8 cellular contexts compared by ENCODE assay signal in the genomic region with DNA sequence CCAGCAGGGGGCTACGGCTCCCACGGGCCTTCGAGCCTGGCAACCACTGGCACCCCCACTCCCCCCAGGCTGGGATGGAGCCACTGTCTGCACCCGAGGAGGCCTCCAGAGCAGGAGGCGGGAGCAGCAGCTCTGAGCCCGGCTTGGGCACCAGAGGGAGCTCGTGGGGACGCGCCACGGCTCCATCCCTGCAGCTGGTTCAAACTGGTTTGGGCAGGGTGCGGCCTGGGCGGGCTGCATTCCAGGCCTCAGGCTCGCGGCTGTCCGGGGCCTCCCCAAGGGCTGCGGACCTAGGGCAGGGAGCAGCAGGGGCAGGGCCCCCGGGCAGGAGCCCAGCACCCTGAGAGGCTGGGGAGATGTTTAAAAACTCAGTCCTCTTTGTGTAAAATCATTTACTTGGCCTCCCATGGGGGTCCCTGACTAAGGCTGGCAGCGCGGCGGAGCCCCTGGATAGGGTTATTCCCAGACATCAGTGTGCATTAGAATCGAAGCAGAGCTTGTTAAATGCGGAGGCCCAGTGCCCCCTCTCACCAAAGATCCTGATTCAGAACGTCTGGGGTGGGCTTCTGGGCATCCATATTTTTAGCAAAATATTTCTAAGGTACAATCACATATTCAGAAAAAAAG. TPM values are rescaled to one million over a fixed set of nuclear protein-coding genes. Genes with fewer than 3 reads are reported as not detected.
DNase-seq lines count a peak whose midpoint lies in the region; ATAC-seq and TF ChIP-seq lines count a peak whose summit lies in the region.

No MANE protein-coding gene starts in this region.

- no peaks in the 10 kb centered on the region; the same call in 2 of the 3 replicates for H3K9me3 Mint-ChIP-seq in GM23338
- no peaks in the 10 kb centered on the region for H3K9me3 Mint-ChIP-seq in activated naive CD8-positive, alpha-beta T cell treated with anti-CD3 and anti-CD28 coated beads for 36 hours

- H3K9me2 ChIP-seq in GM23338 (ENCODE audit: insufficient read depth) = no peaks in the 10 kb centered on the region

- peak; percentile 60 to 81 for TF ChIP-seq CTCF in GM23338 (conservative IDR thresholded peaks at IDR 0.05; ENCODE audit: low read depth in 2 of 2)
- peak; percentile 62 to 85 (median 71) for TF ChIP-seq CTCF in transverse colon (IDR thresholded peaks at IDR 0.05)

- WGBS in transverse colon (ENCODE audit: low coverage in 1 of 2), 2 donors = 9% methylated on average over 16 of the region's 23 CpGs; no CpG with 5 or more reads in 1 of the 2 donors

- peaks cover 11% of the 10 kb centered on the region; the same call in 1 of the 2 replicates for H3F3A ChIP-seq in GM23338 (replicated peaks; ENCODE audit: low read depth)

- no peak overlapping the region for H3K27ac Mint-ChIP-seq in GM23338
- H3K27ac Mint-ChIP-seq in activated naive CD8-positive, alpha-beta T cell treated with anti-CD3 and anti-CD28 coated beads for 36 hours = peak overlapping the region; percentile 70

- peak overlapping the region; percentile 71 for H3K4me2 ChIP-seq in GM23338

- peak; percentile 41 for TF ChIP-seq POLR2A in transverse colon (IDR thresholded peaks at IDR 0.05)

- intact Hi-C loops in Right ventricle myocardium inferior (cut with DNase I) (loop anchor here (5.0 kb wide), 1 partner anchor 517 kb away; no protein-coding TSS in a partner anchor), posterior cingulate gyrus (cut with DNase I) (no loop called here), transverse colon (cut with DNase I; ENCODE audit: low total_unique reads) (no loop called here)

- H3K79me2 ChIP-seq in GM23338 (replicated peaks; ENCODE audit: insufficient read depth) = no peaks in the 10 kb centered on the region

- peak overlapping the region; percentile 97 for H2AFZ ChIP-seq in GM23338

- peaks cover 16% of the 10 kb centered on the region for H3K4me1 ChIP-seq in GM23338 (ENCODE audit: insufficient read depth)
- H3K4me1 ChIP-seq in transverse colon = peaks cover 16 to 36% (median 27%) of the 10 kb centered on the region in 4 donors

- peaks cover 10% of the 10 kb centered on the region for H3K27me3 Mint-ChIP-seq in GM23338 (ENCODE audit: insufficient read depth, low read depth, poor library complexity)
- no peaks in the 10 kb centered on the region for H3K27me3 Mint-ChIP-seq in activated naive CD8-positive, alpha-beta T cell treated with anti-CD3 and anti-CD28 coated beads for 36 hours

- H3K36me3 ChIP-seq in GM23338 (ENCODE audit: insufficient read depth) (no peaks in the 10 kb centered on the region), transverse colon (no peaks in the 10 kb centered on the region)

- no peaks in the 10 kb centered on the region for H3K9me3 ChIP-seq in transverse colon

- H3K27me3 ChIP-seq in GM23338 (ENCODE audit: insufficient read depth) (0 out of 2 replicates have a peak, but pooled peaks cover under 1% of the 10 kb centered on the region), transverse colon (no peaks in the 10 kb centered on the region)

- H4K20me1 ChIP-seq in GM23338 (replicated peaks; ENCODE audit: insufficient read depth) = no peaks in the 10 kb centered on the region

- no peaks in the 10 kb centered on the region for H3K36me3 Mint-ChIP-seq in GM23338 (ENCODE audit: low read depth)
- H3K36me3 Mint-ChIP-seq in activated naive CD8-positive, alpha-beta T cell treated with anti-CD3 and anti-CD28 coated beads for 36 hours = no peaks in the 10 kb centered on the region

- H3K4me1 Mint-ChIP-seq in GM23338 = peaks cover 19% of the 10 kb centered on the region
- H3K4me1 Mint-ChIP-seq in activated naive CD8-positive, alpha-beta T cell treated with anti-CD3 and anti-CD28 coated beads for 36 hours = peaks cover 11% of the 10 kb centered on the region

- ATAC-seq in GM23338 = peak; percentile 74
- peak; percentile 86 for ATAC-seq in SK-N-SH treated with all-trans-retinoic acid at 6 μM for 48 hours
- ATAC-seq in Right ventricle myocardium inferior = peak; percentile 87

- peak; percentile 58 for TF ChIP-seq EP300 in transverse colon (IDR thresholded peaks at IDR 0.05; ENCODE audit: low read depth)

- no peak overlapping the region for H3K4me3 Mint-ChIP-seq in GM23338
- no peak overlapping the region for H3K4me3 Mint-ChIP-seq in activated naive CD8-positive, alpha-beta T cell treated with anti-CD3 and anti-CD28 coated beads for 36 hours

- H3K4me3 ChIP-seq in GM23338 (no peak overlapping the region), transverse colon (peak overlapping the region in 1 of 4 donors; percentile 3)

- in situ Hi-C loops in G401 (cut with HindIII; ENCODE audit: low sequenced_read_pairs) (no loop called here), transverse colon (cut with MboI; ENCODE audit: low pct_ligation_motif_present in 1 of 4, low pct_unique_long_range_greater_than_20kb in 1 of 4, low sequenced_read_pairs in 3 of 4) (loop anchor here in 3 of 4 donors (5.0 to 10.0 kb wide), 2 partner anchors 142 to 144 kb away; a partner anchor contains a TSS)

- H3K27ac ChIP-seq in GM23338 (ENCODE audit: low read depth) = peak overlapping the region; percentile 91
- peak overlapping the region; percentile 75 to 84 (median 81) for H3K27ac ChIP-seq in transverse colon

- DNase-seq in G401 (ENCODE audit: low spot score) (peak; percentile 80), GM23338 (ENCODE audit: low spot score) (peak; percentile 96), LoVo (ENCODE audit: low spot score) (peak; percentile 95), Right ventricle myocardium inferior (ENCODE audit: missing footprints) (peak; percentile 93), posterior cingulate gyrus (peak; percentile 73 to 98 (median 86)), transverse colon (peak; percentile 94)
- peak; percentile 84 for DNase-seq in activated naive CD8-positive, alpha-beta T cell treated with anti-CD3 and anti-CD28 coated beads for 36 hours

TF ChIP-seq in GM23338, 12 proteins besides CTCF, POLR2A, EP300 and RAD21:
- no peak for TF ChIP-seq NANOG (IDR thresholded peaks at IDR 0.05; ENCODE audit: borderline replicate concordance)
- peak; percentile 63 for TF ChIP-seq POLR2AphosphoS5 (IDR thresholded peaks at IDR 0.05; ENCODE audit: low read depth)

TF ChIP-seq in SK-N-SH treated with all-trans-retinoic acid at 6 μM for 48 hours, 23 proteins besides CTCF, POLR2A, EP300 and RAD21 (continues in another document):
- TF ChIP-seq ZNF70 (CRISPR knock-in tag; IDR thresholded peaks at IDR 0.05) = 0 out of 2 replicates have a peak, but pooled peaks have one; percentile 48
- TF ChIP-seq, protein P1, sequence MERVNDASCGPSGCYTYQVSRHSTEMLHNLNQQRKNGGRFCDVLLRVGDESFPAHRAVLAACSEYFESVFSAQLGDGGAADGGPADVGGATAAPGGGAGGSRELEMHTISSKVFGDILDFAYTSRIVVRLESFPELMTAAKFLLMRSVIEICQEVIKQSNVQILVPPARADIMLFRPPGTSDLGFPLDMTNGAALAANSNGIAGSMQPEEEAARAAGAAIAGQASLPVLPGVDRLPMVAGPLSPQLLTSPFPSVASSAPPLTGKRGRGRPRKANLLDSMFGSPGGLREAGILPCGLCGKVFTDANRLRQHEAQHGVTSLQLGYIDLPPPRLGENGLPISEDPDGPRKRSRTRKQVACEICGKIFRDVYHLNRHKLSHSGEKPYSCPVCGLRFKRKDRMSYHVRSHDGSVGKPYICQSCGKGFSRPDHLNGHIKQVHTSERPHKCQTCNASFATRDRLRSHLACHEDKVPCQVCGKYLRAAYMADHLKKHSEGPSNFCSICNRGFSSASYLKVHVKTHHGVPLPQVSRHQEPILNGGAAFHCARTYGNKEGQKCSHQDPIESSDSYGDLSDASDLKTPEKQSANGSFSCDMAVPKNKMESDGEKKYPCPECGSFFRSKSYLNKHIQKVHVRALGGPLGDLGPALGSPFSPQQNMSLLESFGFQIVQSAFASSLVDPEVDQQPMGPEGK (CRISPR knock-in tag; IDR thresholded peaks at IDR 0.05; ENCODE audit: borderline replicate concordance) = peak; percentile 31; the same call in 1 of the 2 replicates
- no peak for TF ChIP-seq ISL1 (CRISPR knock-in tag; IDR thresholded peaks at IDR 0.05)
- peak; percentile 39; the same call in 1 of the 2 replicates for TF ChIP-seq CSDC2 (CRISPR knock-in tag; IDR thresholded peaks at IDR 0.05)
- TF ChIP-seq SNAI2 (CRISPR knock-in tag; IDR thresholded peaks at IDR 0.05) = peak; percentile 43; the same call in 1 of the 2 replicates
- no peak for TF ChIP-seq TCF4 (CRISPR knock-in tag; IDR thresholded peaks at IDR 0.05; ENCODE audit: borderline replicate concordance)
- TF ChIP-seq, protein P2, sequence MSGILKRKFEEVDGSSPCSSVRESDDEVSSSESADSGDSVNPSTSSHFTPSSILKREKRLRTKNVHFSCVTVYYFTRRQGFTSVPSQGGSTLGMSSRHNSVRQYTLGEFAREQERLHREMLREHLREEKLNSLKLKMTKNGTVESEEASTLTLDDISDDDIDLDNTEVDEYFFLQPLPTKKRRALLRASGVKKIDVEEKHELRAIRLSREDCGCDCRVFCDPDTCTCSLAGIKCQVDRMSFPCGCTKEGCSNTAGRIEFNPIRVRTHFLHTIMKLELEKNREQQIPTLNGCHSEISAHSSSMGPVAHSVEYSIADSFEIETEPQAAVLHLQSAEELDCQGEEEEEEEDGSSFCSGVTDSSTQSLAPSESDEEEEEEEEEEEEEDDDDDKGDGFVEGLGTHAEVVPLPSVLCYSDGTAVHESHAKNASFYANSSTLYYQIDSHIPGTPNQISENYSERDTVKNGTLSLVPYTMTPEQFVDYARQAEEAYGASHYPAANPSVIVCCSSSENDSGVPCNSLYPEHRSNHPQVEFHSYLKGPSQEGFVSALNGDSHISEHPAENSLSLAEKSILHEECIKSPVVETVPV (CRISPR knock-in tag; IDR thresholded peaks at IDR 0.05) = no peak

RNA-seq across cellular contexts. Expression of a gene that starts 4.1 kb away (rescaled TPM):
- 20.7 and 32.2 TPM in 2 replicates for total RNA-seq in G401 (2014; rRNA removed; shearing (Covaris generic))
- 6.3 and 22.2 TPM in 2 replicates for total RNA-seq in GM23338 (2014; rRNA removed; shearing (Covaris generic))
- polyA plus RNA-seq in GM23338 (2016; fragmentation: Nextera tagmentation; extraction: Ambion mirVana) = 22.0 and 24.8 TPM in 2 replicates
- total RNA-seq in activated naive CD8-positive, alpha-beta T cell treated with anti-CD3 and anti-CD28 coated beads for 36 hours = 10 to 100 TPM; 27.1 to 28.9 TPM
- total RNA-seq in Right ventricle myocardium inferior (1.8 TPM), transverse colon (10 to 100 TPM in 1 of 4 donors, 1 to 10 TPM in 2, not detected in 1; 3.3 to 16.5 (median 4.0) TPM)

RNA-seq across cellular contexts. Expression of a gene that starts 59.4 kb away (rescaled TPM):
- 30.0 and 43.3 TPM in 2 replicates for total RNA-seq in G401 (2014; rRNA removed; shearing (Covaris generic))
- total RNA-seq in GM23338 (2014; rRNA removed; shearing (Covaris generic)) = 29.2 and 39.7 TPM in 2 replicates
- polyA plus RNA-seq in GM23338 (2016; fragmentation: Nextera tagmentation; extraction: Ambion mirVana) = 20.0 and 23.5 TPM in 2 replicates
- 1 to 10 TPM; 3.9 to 4.1 TPM for total RNA-seq in activated naive CD8-positive, alpha-beta T cell treated with anti-CD3 and anti-CD28 coated beads for 36 hours
- total RNA-seq in Right ventricle myocardium inferior (5.6 TPM), transverse colon (10 to 100 TPM in 3 of 4 donors, 1 to 10 TPM in 1; 1.2 to 34.8 (median 17.2) TPM)
